10 cellular contexts compared by ENCODE assay signal in genomic region chr17:49723423-49723822, GRCh38. TPM values are rescaled to one million over a fixed set of nuclear protein-coding genes. Genes with fewer than 3 reads are reported as not detected.
DNase-seq lines count a peak whose midpoint lies in the region; TF ChIP-seq lines count a peak whose summit lies in the region.
"Had no signal": no experiment of that assay in that cellular context is flagged by ENCODE, and none has a peak within 500 bp of the region (broad histone marks: within the 10 kb centered on the region; RNA-seq: fewer than 3 reads in every experiment).

No MANE protein-coding gene starts in this region.

- H3K79me2 ChIP-seq in neural progenitor cell (ENCODE audit: low read depth): peaks cover 13% of the 10 kb centered on the region

- peak overlapping the region; percentile 46 for H3K27ac ChIP-seq in neural progenitor cell

- no peaks in the 10 kb centered on the region for H3K9me3 ChIP-seq in neural progenitor cell (ENCODE audit: low read depth)

- DNase-seq in Ammon's horn (ENCODE audit: low spot score): peak; percentile 29
- peak; percentile 95 for DNase-seq in NCI-H2171 (lab: John Stamatoyannopoulos, UW)
- peak; percentile 40 for DNase-seq in fibroblast of the aortic adventitia (ENCODE audit: low read depth)
- DNase-seq in neural progenitor cell (ENCODE audit: low spot score): no peak
- DNase-seq in NCI-H2196 (lab: John Stamatoyannopoulos, UW; ENCODE audit: unreplicated experiment): no peak
- no peak for DNase-seq in A172 (ENCODE audit: low spot score)
- no peak for DNase-seq in NOMO-1 treated with dmso at 0.1 percent for 144 hours (lab: John Stamatoyannopoulos, UW; ENCODE audit: unreplicated experiment)
- DNase-seq in mesenteric fat pad (ENCODE audit: low spot score): no peak
- DNase-seq: activated naive CD4-positive, alpha-beta T cell treated with anti-CD3 and anti-CD28 coated beads, Interleukin-2, amount 50 U/mL, for 16 hours had no signal

- H3K36me3 ChIP-seq in neural progenitor cell: no peaks in the 10 kb centered on the region

- H3K4me1 ChIP-seq in neural progenitor cell: peaks cover 11% of the 10 kb centered on the region

- H3K9me3 Mint-ChIP-seq in neural progenitor cell: peaks cover 2% of the 10 kb centered on the region
- H3K9me3 Mint-ChIP-seq: neural crest cell had no signal

- no peak overlapping the region for H2AFZ ChIP-seq in neural progenitor cell (replicated peaks)

- peaks cover 9% of the 10 kb centered on the region for H3F3A ChIP-seq in neural progenitor cell (ENCODE audit: low read depth)

- H3K36me3 Mint-ChIP-seq in neural progenitor cell: peaks cover 11% of the 10 kb centered on the region

- no peaks in the 10 kb centered on the region for H3K27me3 ChIP-seq in neural progenitor cell

- H4K20me1 ChIP-seq in neural progenitor cell (ENCODE audit: low read depth): peaks cover 4% of the 10 kb centered on the region

- no peak overlapping the region for H3K9ac ChIP-seq in neural progenitor cell

- H3K4me3 ChIP-seq in fibroblast of the aortic adventitia (ENCODE audit: low read depth, low read length): no peak overlapping the region
- no peak overlapping the region for H3K4me3 ChIP-seq in neural progenitor cell

- no peaks in the 10 kb centered on the region for H3K4me1 Mint-ChIP-seq in neural progenitor cell
- H3K4me1 Mint-ChIP-seq: neural crest cell had no signal

- no peak overlapping the region for H3K4me2 ChIP-seq in neural progenitor cell

- H3K27ac Mint-ChIP-seq in neural progenitor cell: peak overlapping the region; percentile 7

- H3K4me3 Mint-ChIP-seq in neural progenitor cell: no peak overlapping the region
- H3K4me3 Mint-ChIP-seq: neural crest cell had no signal

- TF ChIP-seq CTCF in fibroblast of the aortic adventitia (IDR thresholded peaks at IDR 0.05; ENCODE audit: insufficient read depth, low read length) (no peak), neural progenitor cell (IDR thresholded peaks at IDR 0.05) (no peak)

- H3K27me3 Mint-ChIP-seq in neural progenitor cell (ENCODE audit: insufficient read depth, low read depth): no peaks in the 10 kb centered on the region

RNA-seq across cellular contexts. Expression of gene SLC35B1, which starts 15.7 kb away (rescaled TPM):
- total RNA-seq in fibroblast of the aortic adventitia (ENCODE audit: low replicate concordance): 24.5 and 59.7 TPM in 2 replicates
- 52.7 and 62.1 TPM in 2 replicates for total RNA-seq in neural progenitor cell (ENCODE audit: low replicate concordance)
- total RNA-seq in A172 (2014; rRNA removed; shearing (Covaris generic)): 101 and 112 TPM in 2 replicates
- total RNA-seq in mesenteric fat pad: 44.5 TPM

RNA-seq across cellular contexts. Expression of gene FAM117A, which starts 40.5 kb away (rescaled TPM):
- total RNA-seq in fibroblast of the aortic adventitia (ENCODE audit: low replicate concordance): 1.1 TPM in 2 replicates
- total RNA-seq in neural progenitor cell (ENCODE audit: low replicate concordance): 14.6 and 29.5 TPM in 2 replicates
- total RNA-seq in A172 (2014; rRNA removed; shearing (Covaris generic)): 4.6 and 12.0 TPM in 2 replicates
- 5.9 TPM for total RNA-seq in mesenteric fat pad

RNA-seq across cellular contexts. Expression of gene SPOP, which starts 45.5 kb away (rescaled TPM):
- total RNA-seq in fibroblast of the aortic adventitia (ENCODE audit: low replicate concordance) (46.1 and 85.4 TPM in 2 replicates), neural progenitor cell (ENCODE audit: low replicate concordance) (29.5 and 40.3 TPM in 2 replicates), mesenteric fat pad (44.2 TPM)
- total RNA-seq in A172 (2014; rRNA removed; shearing (Covaris generic)): 36.3 and 43.9 TPM in 2 replicates

Comparison
In these comparisons a context has a peak if more than half of its experiments do, and no peak if none do; other contexts are left out.
1. DNase-seq: peak in Ammon's horn (single experiment), NCI-H2171 (single experiment) and fibroblast of the aortic adventitia (single experiment); none in neural progenitor cell (single experiment), NCI-H2196 (single experiment), A172 (single experiment), NOMO-1 treated with dmso at 0.1 percent for 144 hours (single experiment) and mesenteric fat pad (single experiment).